21 cellular contexts compared by ENCODE assay signal in genomic region chr15:34755419-34755773, GRCh38. TPM values are rescaled to one million over a fixed set of nuclear protein-coding genes. Genes with fewer than 3 reads are reported as not detected.
DNase-seq lines count a peak whose midpoint lies in the region; ATAC-seq, FAIRE-seq and TF ChIP-seq lines count a peak whose summit lies in the region.
"Had no signal": no experiment of that assay in that cellular context is flagged by ENCODE, and none has a peak within 500 bp of the region (broad histone marks: within the 10 kb centered on the region; RNA-seq: fewer than 3 reads in every experiment).

No MANE protein-coding gene starts in this region.

- peaks cover 51 to 90% (median 57%) of the 10 kb centered on the region in 5 donors for H3K27me3 Mint-ChIP-seq in naive thymus-derived CD8-positive, alpha-beta T cell

- CTCF ChIA-PET in A549 (lab: Yijun Ruan, JAX), result interaction anchor here (0.6 kb wide), 1 partner anchor 9 kb away, joined by 3 read pairs; no protein-coding TSS in a partner anchor

- TF ChIP-seq RAD21 in A549 (conservative IDR thresholded peaks at IDR 0.05 in 1 of 2, IDR thresholded peaks at IDR 0.05 in 1 of 2), result no peak

- no peak for DNase-seq in A549 (ENCODE audit: low read depth in 1 of 2, low spot score in 1 of 2)
- no peak for DNase-seq in H7
- no peak for DNase-seq in naive thymus-derived CD8-positive, alpha-beta T cell
- DNase-seq in ovary, result no peak
- DNase-seq in frontal cortex (ENCODE audit: low spot score in 2 of 2), result no peak
- no peak for DNase-seq in DMS153 (lab: John Stamatoyannopoulos, UW)
- DNase-seq in globus pallidus (ENCODE audit: low spot score), result no peak
- DNase-seq: activated CD4-positive, alpha-beta memory T cell treated with anti-CD3 and anti-CD28 coated beads for 36 hours; mesenchymal stem cell; MV-4-11; NCI-H2029; NCI-H510A treated with DMSO at 0.1 percent for 48 hours; occipital lobe had no signal

- peaks cover 0 to 4% (median 0%) of the 10 kb centered on the region in 9 donors for H3K9me3 Mint-ChIP-seq in naive thymus-derived CD8-positive, alpha-beta T cell
- H3K9me3 Mint-ChIP-seq: activated CD4-positive, alpha-beta memory T cell treated with anti-CD3 and anti-CD28 coated beads for 36 hours; activated T-cell treated with anti-CD3 and anti-CD28 coated beads, Interleukin-2, amount 50 U/mL, for 72 hours had no signal

- peak overlapping the region in 7 of 10 donors; percentile 20 to 54 (median 26) for H3K4me3 Mint-ChIP-seq in naive thymus-derived CD8-positive, alpha-beta T cell
- H3K4me3 Mint-ChIP-seq: activated CD4-positive, alpha-beta memory T cell treated with anti-CD3 and anti-CD28 coated beads for 36 hours had no signal

- H3K4me3 ChIP-seq in A549 (peak overlapping the region; percentile 43), H7 (ENCODE audit: insufficient read depth, low read depth, low read length) (peak overlapping the region; percentile 50), ectodermal cell (ENCODE audit: insufficient read depth, low read depth, low read length) (peak overlapping the region; percentile 42), ovary (no peak overlapping the region)
- H3K4me3 ChIP-seq: adrenal gland, SK-N-MC had no signal

- no peak for TF ChIP-seq POLR2A in A549 (IDR thresholded peaks at IDR 0.05; ENCODE audit: low read length)
- no peak for TF ChIP-seq POLR2A in ovary (IDR thresholded peaks at IDR 0.05)

- H3K27ac Mint-ChIP-seq in naive thymus-derived CD8-positive, alpha-beta T cell, result no peak overlapping the region
- H3K27ac Mint-ChIP-seq: activated CD4-positive, alpha-beta memory T cell treated with anti-CD3 and anti-CD28 coated beads for 36 hours; activated T-cell treated with anti-CD3 and anti-CD28 coated beads, Interleukin-2, amount 50 U/mL, for 72 hours had no signal

- H3K27me3 ChIP-seq in H7 (ENCODE audit: control insufficient read depth, insufficient read depth, low read length), result peaks cover 56% of the 10 kb centered on the region
- peaks cover 63% of the 10 kb centered on the region for H3K27me3 ChIP-seq in ectodermal cell (ENCODE audit: control insufficient read depth, insufficient read depth, low read length, poor library complexity, severe bottlenecking)
- no peaks in the 10 kb centered on the region for H3K27me3 ChIP-seq in ovary

- FAIRE-seq in A549 (lab: Jason Lieb, UNC) (no peak), frontal cortex (lab: Jason Lieb, UNC) (no peak)
- FAIRE-seq: endometrium, keratinocyte, TTC549 had no signal

- no peak overlapping the region for H3K27ac ChIP-seq in A549
- H3K27ac ChIP-seq in ectodermal cell (ENCODE audit: insufficient read depth, low read depth, low read length, poor library complexity, severe bottlenecking), result no peak overlapping the region
- H3K27ac ChIP-seq in ovary, result no peak overlapping the region
- H3K27ac ChIP-seq: SK-N-MC had no signal

- H3K4me1 Mint-ChIP-seq in naive thymus-derived CD8-positive, alpha-beta T cell, result peaks cover 3 to 6% (median 6%) of the 10 kb centered on the region in 4 donors

- POLR2A ChIA-PET in A549 (lab: Yijun Ruan, JAX), result no interaction called here
- POLR2A ChIA-PET in naive thymus-derived CD8-positive, alpha-beta T cell (lab: Charles Lee), result no interaction called here

- H3K4me1 ChIP-seq in A549, result peaks cover 8% of the 10 kb centered on the region; the same call in 1 of the 3 replicates
- H3K4me1 ChIP-seq in ectodermal cell (ENCODE audit: control insufficient read depth, insufficient read depth, low read length), result peaks cover 5% of the 10 kb centered on the region
- H3K4me1 ChIP-seq in ovary (ENCODE audit: insufficient read depth), result no peaks in the 10 kb centered on the region

- ATAC-seq in A549, result 0 out of 6 replicates have a peak, but pooled peaks of 1 of the 2 experiments have one; percentile 13
- ATAC-seq in naive thymus-derived CD8-positive, alpha-beta T cell, result no peak

- H3K36me3 ChIP-seq in H7 (replicated peaks; ENCODE audit: control insufficient read depth, insufficient read depth, low read length), result no peaks in the 10 kb centered on the region
- H3K36me3 ChIP-seq in ectodermal cell (ENCODE audit: control insufficient read depth, insufficient read depth, low read length), result no peaks in the 10 kb centered on the region
- H3K36me3 ChIP-seq in ovary, result no peaks in the 10 kb centered on the region
- H3K36me3 ChIP-seq: adrenal gland had no signal

- 9% methylated on average over 11 of the region's 11 CpGs for WGBS in A549 (ENCODE audit: missing lambda C conversion rate)
- 11 to 17% methylated on average over 9 to 11 of the region's 11 CpGs for WGBS in ectodermal cell, 2 experiments
- WGBS in ovary, 3 donors, result 5 to 7% (median 6%) methylated on average over 11 of the region's 11 CpGs

- no peak for TF ChIP-seq EP300 in A549 (IDR thresholded peaks at IDR 0.05)
- no peak for TF ChIP-seq EP300 in ovary (IDR thresholded peaks at IDR 0.05)

- 0 out of 3 replicates have a peak, but pooled peaks cover 2% of the 10 kb centered on the region for H3K9me3 ChIP-seq in A549
- H3K9me3 ChIP-seq in ectodermal cell (ENCODE audit: control insufficient read depth, low read length), result no peaks in the 10 kb centered on the region
- peaks cover 0 to 5% of the 10 kb centered on the region in 2 donors for H3K9me3 ChIP-seq in ovary
- H3K9me3 ChIP-seq: adrenal gland had no signal

- intact Hi-C loops in ovary (cut with DNase I), result no loop called here

- TF ChIP-seq CTCF in A549 (IDR thresholded peaks at IDR 0.05) (no peak), ovary (IDR thresholded peaks at IDR 0.05) (no peak)

- peaks cover 0 to 5% (median 0%) of the 10 kb centered on the region in 3 donors for H3K36me3 Mint-ChIP-seq in naive thymus-derived CD8-positive, alpha-beta T cell
- H3K36me3 Mint-ChIP-seq: activated CD4-positive, alpha-beta memory T cell treated with anti-CD3 and anti-CD28 coated beads for 36 hours had no signal

- H3K4me2 ChIP-seq in A549, result peak overlapping the region; percentile 92

TF ChIP-seq in A549, 52 proteins besides CTCF, POLR2A, EP300 and RAD21 (continues in another document):
- no peak for TF ChIP-seq NR3C1 (IDR thresholded peaks at IDR 0.05)
- no peak for TF ChIP-seq HOXB5 (CRISPR knock-in tag; IDR thresholded peaks at IDR 0.05)
- TF ChIP-seq TFCP2L1 (CRISPR knock-in tag; IDR thresholded peaks at IDR 0.05), result no peak
- TF ChIP-seq CEBPB (IDR thresholded peaks at IDR 0.05), result no peak
- TF ChIP-seq RARB (CRISPR knock-in tag; IDR thresholded peaks at IDR 0.05), result no peak
- TF ChIP-seq JUNB (IDR thresholded peaks at IDR 0.05), result no peak
- no peak for TF ChIP-seq ZC3H11A (IDR thresholded peaks at IDR 0.05)
- TF ChIP-seq HEYL (CRISPR knock-in tag; IDR thresholded peaks at IDR 0.05), result no peak
- no peak for TF ChIP-seq RFX5 (IDR thresholded peaks at IDR 0.05)
- TF ChIP-seq MYC (IDR thresholded peaks at IDR 0.05; ENCODE audit: borderline replicate concordance, low read length), result no peak
- TF ChIP-seq ESRRA (IDR thresholded peaks at IDR 0.05; ENCODE audit: borderline replicate concordance, low read length), result no peak
- TF ChIP-seq USF2 (IDR thresholded peaks at IDR 0.05), result no peak
- no peak for TF ChIP-seq POLR2AphosphoS2 (conservative IDR thresholded peaks at IDR 0.05; ENCODE audit: low read length)
- TF ChIP-seq ZNF302 (CRISPR knock-in tag; IDR thresholded peaks at IDR 0.05), result no peak
- no peak for TF ChIP-seq PBX3 (IDR thresholded peaks at IDR 0.05)

RNA-seq across cellular contexts. Expression of gene GJD2, which starts 0.6 kb away (rescaled TPM):
- polyA plus RNA-seq in A549 (2011; rRNA removed) (not detected in 2 replicates), A549 (2017; fragmentation: RNase III; extraction: RNeasy Plus Mini Kit Qiagen cat#74134 plus additional on column Dnase treatment) (not detected in 3 replicates), ovary (not detected)
- not detected in 2 replicates for polyA plus RNA-seq in A549 (2012; cell fraction: cytosol; rRNA removed)
- polyA plus RNA-seq in A549 (2012; cell fraction: nucleus; rRNA removed), result not detected in 2 replicates
- not detected in 2 replicates for polyA minus RNA-seq in A549 (2011; rRNA and poly(A)+ RNA removed)
- 0.07 TPM in 1 of 2 replicates, not detected in the other for total RNA-seq in H7 (2014; rRNA removed; shearing (Covaris generic))
- polyA plus RNA-seq in ectodermal cell (2013, experiment 1 of 4), result not detected
- not detected for polyA plus RNA-seq in ectodermal cell (2013, experiment 2 of 4)
- not detected for polyA plus RNA-seq in ectodermal cell (2013, experiment 3 of 4)
- polyA plus RNA-seq in ectodermal cell (2013, experiment 4 of 4), result 0.08 TPM
- not detected for total RNA-seq in naive thymus-derived CD8-positive, alpha-beta T cell
- not detected for polyA plus RNA-seq in naive thymus-derived CD8-positive, alpha-beta T cell
- total RNA-seq in ovary (not detected), frontal cortex (6.5 TPM)
- total RNA-seq: activated CD4-positive, alpha-beta memory T cell treated with anti-CD3 and anti-CD28 coated beads for 36 hours; activated T-cell treated with anti-CD3 and anti-CD28 coated beads, Interleukin-2, amount 50 U/mL, for 72 hours; fibroblast of villous mesenchyme had no signal
- polyA plus RNA-seq: keratinocyte had no signal

RNA-seq across cellular contexts. Expression of gene ACTC1, which starts 40.0 kb away (rescaled TPM):
- 0.19 and 0.22 TPM in 2 replicates for polyA plus RNA-seq in A549 (2011; rRNA removed)
- polyA plus RNA-seq in A549 (2012; cell fraction: cytosol; rRNA removed), result 0.12 and 0.21 TPM in 2 replicates
- 0.17 and 0.42 TPM in 2 replicates for polyA plus RNA-seq in A549 (2012; cell fraction: nucleus; rRNA removed)
- polyA plus RNA-seq in A549 (2017; fragmentation: RNase III; extraction: RNeasy Plus Mini Kit Qiagen cat#74134 plus additional on column Dnase treatment), result 0.43 to 1.1 TPM (median 1.0 TPM) in 3 replicates
- polyA minus RNA-seq in A549 (2011; rRNA and poly(A)+ RNA removed), result not detected in 2 replicates
- 1.6 and 2.0 TPM in 2 replicates for total RNA-seq in H7 (2014; rRNA removed; shearing (Covaris generic))
- polyA plus RNA-seq in ectodermal cell (2013, experiment 1 of 4), result 62.0 TPM
- polyA plus RNA-seq in ectodermal cell (2013, experiment 2 of 4), result 63.7 TPM
- 51.0 TPM for polyA plus RNA-seq in ectodermal cell (2013, experiment 3 of 4)
- 47.5 TPM for polyA plus RNA-seq in ectodermal cell (2013, experiment 4 of 4)
- not detected for total RNA-seq in naive thymus-derived CD8-positive, alpha-beta T cell
- polyA plus RNA-seq in naive thymus-derived CD8-positive, alpha-beta T cell, result not detected
- 1 to 10 TPM in 3 of 7 donors, under 1 TPM in 2, not detected in 2; 0.59 to 2.9 (median 1.2) TPM for total RNA-seq in ovary
- polyA plus RNA-seq in ovary, result 10 to 100 TPM in 1 of 2 donors, 1 to 10 TPM in 1; 2.7 to 22.6 TPM
- total RNA-seq in frontal cortex, result 0.41 TPM
- total RNA-seq: activated CD4-positive, alpha-beta memory T cell treated with anti-CD3 and anti-CD28 coated beads for 36 hours; activated T-cell treated with anti-CD3 and anti-CD28 coated beads, Interleukin-2, amount 50 U/mL, for 72 hours had no signal
- polyA plus RNA-seq: keratinocyte had no signal
